In the genomic region with DNA sequence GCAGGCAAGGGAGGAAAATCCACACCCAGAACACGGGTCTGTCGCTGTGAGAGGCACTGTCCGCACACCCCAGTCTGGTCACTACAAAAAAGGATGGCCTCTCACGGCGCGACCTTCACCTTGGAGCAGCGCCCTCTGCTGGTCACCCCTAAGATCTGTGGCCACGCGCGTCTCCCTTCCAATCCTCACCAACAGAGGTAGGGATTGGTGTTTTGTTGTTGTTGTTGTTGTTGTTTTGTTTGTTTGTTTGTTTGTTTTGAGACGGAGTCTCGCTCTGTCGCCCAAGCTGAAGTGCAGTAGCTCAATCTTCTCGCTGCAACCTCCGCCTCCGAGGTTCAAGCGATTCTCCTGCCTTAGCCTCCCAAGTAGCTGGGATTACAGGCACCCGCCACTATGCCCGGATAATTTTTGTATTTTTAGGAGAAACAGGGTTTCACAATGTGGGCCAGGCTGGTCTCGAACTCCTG, we compare ENCODE assay signal across 8 cellular contexts. TPM values are rescaled to one million over a fixed set of nuclear protein-coding genes. Genes with fewer than 3 reads are reported as not detected.
DNase-seq lines count a peak whose midpoint lies in the region; ATAC-seq and TF ChIP-seq lines count a peak whose summit lies in the region.

No MANE protein-coding gene starts in this region.

- H4K91ac ChIP-seq in trophoblast cell (ENCODE audit: low read depth, low read length): no peak overlapping the region

- H2BK12ac ChIP-seq in trophoblast cell (ENCODE audit: low read length): peak overlapping the region; percentile 81

- no peak overlapping the region for H3K9ac ChIP-seq in trophoblast cell (ENCODE audit: low read length)

- no CpG with 5 or more reads among the region's 20 CpGs for WGBS in trophoblast cell (ENCODE audit: extremely low coverage, insufficient coverage, insufficient read length)
- 41 to 47% methylated on average over 19 to 20 of the region's 20 CpGs for WGBS in aorta, 2 donors

- H3K4me2 ChIP-seq in trophoblast cell (ENCODE audit: low read length): peak overlapping the region; percentile 45

- H3K36me3 ChIP-seq in trophoblast cell (ENCODE audit: control insufficient read depth in 1 of 2, insufficient read depth in 2 of 2, low read length in 2 of 2) (no peaks in the 10 kb centered on the region), aorta (ENCODE audit: control insufficient read depth in 1 of 2, insufficient read depth in 2 of 2, low read length in 1 of 2) (no peaks in the 10 kb centered on the region)

- H3K4me1 ChIP-seq in trophoblast cell (ENCODE audit: control insufficient read depth in 1 of 2, insufficient read depth in 2 of 2, low read length in 2 of 2) (no peaks in the 10 kb centered on the region), aorta (ENCODE audit: control insufficient read depth in 1 of 2, insufficient read depth in 2 of 2, low read length in 2 of 2) (no peaks in the 10 kb centered on the region)

- no peak overlapping the region for H2BK120ac ChIP-seq in trophoblast cell (ENCODE audit: insufficient read depth, low read length, poor library complexity)

- TF ChIP-seq CTCF in AG09319 (IDR thresholded peaks at IDR 0.05; ENCODE audit: low read depth, low read length) (peak; percentile 64), fibroblast of pulmonary artery (IDR thresholded peaks at IDR 0.05; ENCODE audit: low read length, missing control alignments) (peak; percentile 59)

- H3K27ac ChIP-seq in trophoblast cell (ENCODE audit: low read depth, low read length) (no peak overlapping the region), aorta (ENCODE audit: low read depth in 1 of 2, low read length in 2 of 2) (no peak overlapping the region)

- H3K9me3 ChIP-seq in trophoblast cell (ENCODE audit: insufficient read depth, low read depth, low read length) (no peaks in the 10 kb centered on the region), aorta (ENCODE audit: control insufficient read depth, low read length) (no peaks in the 10 kb centered on the region)

- no peak overlapping the region for H2BK5ac ChIP-seq in trophoblast cell (ENCODE audit: low read depth, low read length, poor library complexity)

- no peak overlapping the region for H3K4me3 ChIP-seq in fibroblast of pulmonary artery (replicated peaks; ENCODE audit: low read depth, low read length)
- no peak overlapping the region for H3K4me3 ChIP-seq in trophoblast cell (ENCODE audit: low read depth, low read length)
- H3K4me3 ChIP-seq in aorta (ENCODE audit: low read length in 2 of 2): no peak overlapping the region

- H4K8ac ChIP-seq in trophoblast cell (ENCODE audit: low read depth, low read length): peak overlapping the region; percentile 81

- no peaks in the 10 kb centered on the region for H3K79me2 ChIP-seq in trophoblast cell (ENCODE audit: control insufficient read depth, insufficient read depth, low read length, poor library complexity)

- H3K14ac ChIP-seq in trophoblast cell (ENCODE audit: low read length): peak overlapping the region; percentile 8

- ATAC-seq in GM21447 (IDR thresholded peaks at IDR 0.05; ENCODE audit: unreplicated experiment): peak; percentile 69
- peak; percentile 82 for ATAC-seq in aorta (ENCODE audit: low FRiP score)
- ATAC-seq in GM19467 (IDR thresholded peaks at IDR 0.05; ENCODE audit: unreplicated experiment): no peak

- DNase-seq in AG09319 (ENCODE audit: extremely low read depth, low read depth): no peak
- peak; percentile 23 for DNase-seq in NOMO-1 treated with dmso at 0.1 percent for 144 hours (lab: John Stamatoyannopoulos, UW; ENCODE audit: unreplicated experiment)
- peak; percentile 33 for DNase-seq in activated T-cell treated with anti-CD3 and anti-CD28 coated beads for 4 hours
- DNase-seq in fibroblast of pulmonary artery (ENCODE audit: low read depth): peak; percentile 28
- peak; percentile 44 to 79 for DNase-seq in trophoblast cell
- DNase-seq in aorta: peak; percentile 66 to 80

- H3K18ac ChIP-seq in trophoblast cell (ENCODE audit: low read length): no peak overlapping the region

- H3K23ac ChIP-seq in trophoblast cell (ENCODE audit: low read length): no peak overlapping the region

- no peaks in the 10 kb centered on the region for H3K79me1 ChIP-seq in trophoblast cell (ENCODE audit: low read length)

- H2AFZ ChIP-seq in trophoblast cell (ENCODE audit: insufficient read depth, low read length, poor library complexity): peak overlapping the region; percentile 80

- no peak overlapping the region for H4K12ac ChIP-seq in trophoblast cell (ENCODE audit: low read depth, low read length)

- no peak overlapping the region for H2AK5ac ChIP-seq in trophoblast cell (ENCODE audit: low read length)

- H3K27me3 ChIP-seq in trophoblast cell (ENCODE audit: insufficient read depth, low read length): no peaks in the 10 kb centered on the region
- no peaks in the 10 kb centered on the region for H3K27me3 ChIP-seq in aorta (ENCODE audit: control insufficient read depth in 1 of 2, insufficient read depth in 2 of 2, low read length in 1 of 2)

- intact Hi-C loops in aorta (cut with DNase I): no loop called here

- no peak overlapping the region for H3K4ac ChIP-seq in trophoblast cell (ENCODE audit: low read depth, low read length)

RNA-seq across cellular contexts. Expression of a gene that starts 15.0 kb away (rescaled TPM):
- 7.4 and 8.3 TPM in 2 replicates for polyA plus RNA-seq in trophoblast cell (2013)
- 10 to 100 TPM in 1 of 2 donors, 1 to 10 TPM in 1; 5.2 to 15.8 TPM for total RNA-seq in aorta
- polyA plus RNA-seq in aorta: 10 to 100 TPM in 1 of 2 donors, 1 to 10 TPM in 1; 9.1 to 20.5 TPM

RNA-seq across cellular contexts. Expression of a gene that starts 24.3 kb away (rescaled TPM):
- polyA plus RNA-seq in trophoblast cell (2013): 215 and 223 TPM in 2 replicates
- total RNA-seq in aorta: 10 to 100 TPM; 19.6 to 20.9 TPM
- 10 to 100 TPM in 1 of 2 donors, 1 to 10 TPM in 1; 5.8 to 11.1 TPM for polyA plus RNA-seq in aorta
